Comparison of ENCODE assay signal across 1 cellular context in genomic region chr7:156941393-156942182, GRCh38.
TF ChIP-seq lines count a peak whose summit lies in the region.

No MANE protein-coding gene starts in this region.

TF ChIP-seq in H1, 55 proteins besides CTCF, POLR2A, EP300 and RAD21 (continued from another document):
- TF ChIP-seq CHD2 (IDR thresholded peaks at IDR 0.05; ENCODE audit: low read length) = no peak
- no peak for TF ChIP-seq CBX5 (IDR thresholded peaks at IDR 0.05; ENCODE audit: low read depth, low read length)
- TF ChIP-seq BCL11A (IDR thresholded peaks at IDR 0.05; ENCODE audit: low read depth in 2 of 2, low read length in 2 of 2) = no peak
- no peak for TF ChIP-seq CTBP2 (IDR thresholded peaks at IDR 0.05; ENCODE audit: borderline replicate concordance, insufficient read depth, insufficient read length, low read length)
- TF ChIP-seq ZNF274 (IDR thresholded peaks at IDR 0.05; ENCODE audit: borderline replicate concordance, extremely low read depth, low read length) = no peak
- no peak for TF ChIP-seq SP1 (IDR thresholded peaks at IDR 0.05; ENCODE audit: low read depth, low read length)
- no peak for TF ChIP-seq HDAC2 (IDR thresholded peaks at IDR 0.05; ENCODE audit: borderline replicate concordance in 1 of 2, low read depth in 2 of 2, low read length in 2 of 2)
- TF ChIP-seq TBP (IDR thresholded peaks at IDR 0.05; ENCODE audit: low read depth, low read length) = no peak
- no peak for TF ChIP-seq RXRA (IDR thresholded peaks at IDR 0.05; ENCODE audit: insufficient read depth, low read depth, low read length)
- no peak for TF ChIP-seq SP2 (IDR thresholded peaks at IDR 0.05; ENCODE audit: low read length)
- TF ChIP-seq ATF3 (IDR thresholded peaks at IDR 0.05; ENCODE audit: insufficient read depth, low read depth, low read length) = no peak
- no peak for TF ChIP-seq TCF12 (IDR thresholded peaks at IDR 0.05; ENCODE audit: low read depth, low read length)
- TF ChIP-seq MAX (IDR thresholded peaks at IDR 0.05) = no peak
TF ChIP-seq in H1: peak in this region for 0.
